Comparison of ENCODE assay signal across 8 cellular contexts in genomic region chr3:150602426-150603089, GRCh38. TPM values are rescaled to one million over a fixed set of nuclear protein-coding genes. Genes with fewer than 3 reads are reported as not detected.
DNase-seq lines count a peak whose midpoint lies in the region; ATAC-seq and TF ChIP-seq lines count a peak whose summit lies in the region.

No MANE protein-coding gene starts in this region.

- H3K4me3 Mint-ChIP-seq in Calu3 (ENCODE audit: low read depth, unreplicated experiment) = peak overlapping the region; percentile 97
- peak overlapping the region; percentile 97 for H3K4me3 Mint-ChIP-seq in natural killer cell treated with Interleukin-12 subunit alpha and Interleukin-12 subunit beta and Interleukin-15 and Interleukin-18, amount 100 ng/mL, for 72 hours

- H3K27me3 ChIP-seq in duodenal mucosa (ENCODE audit: control insufficient read depth in 1 of 2, insufficient read depth in 2 of 2, low read length in 2 of 2) = no peaks in the 10 kb centered on the region

- H3K36me3 ChIP-seq in duodenal mucosa (ENCODE audit: control insufficient read depth in 1 of 2, insufficient read depth in 2 of 2, low read length in 2 of 2) = no peaks in the 10 kb centered on the region

- no peaks in the 10 kb centered on the region for H3K9me3 Mint-ChIP-seq in Calu3 (ENCODE audit: low read depth, unreplicated experiment)
- no peaks in the 10 kb centered on the region for H3K9me3 Mint-ChIP-seq in natural killer cell treated with Interleukin-12 subunit alpha and Interleukin-12 subunit beta and Interleukin-15 and Interleukin-18, amount 100 ng/mL, for 72 hours

- peaks cover 65% of the 10 kb centered on the region for H3K4me1 Mint-ChIP-seq in Calu3 (ENCODE audit: low read depth, unreplicated experiment)
- H3K4me1 Mint-ChIP-seq in natural killer cell treated with Interleukin-12 subunit alpha and Interleukin-12 subunit beta and Interleukin-15 and Interleukin-18, amount 100 ng/mL, for 72 hours (ENCODE audit: low read depth in 2 of 2) = peaks cover 35 to 59% of the 10 kb centered on the region in 2 donors

- H3K4me1 ChIP-seq in duodenal mucosa (ENCODE audit: control insufficient read depth in 1 of 2, insufficient read depth in 2 of 2, low read length in 2 of 2) = peaks cover 23 to 26% of the 10 kb centered on the region in 2 donors

- TSS peak; percentile 91 for BruUV-seq in Calu3 (replicated peaks; lab: Mats Ljungman, UMichigan)

- H3K9ac ChIP-seq in duodenal mucosa (ENCODE audit: low read depth in 1 of 2, low read length in 2 of 2) = peak overlapping the region; percentile 98 to 99

- H3K36me3 Mint-ChIP-seq in Calu3 (ENCODE audit: insufficient read depth, unreplicated experiment) = peaks cover 69% of the 10 kb centered on the region
- H3K36me3 Mint-ChIP-seq in natural killer cell treated with Interleukin-12 subunit alpha and Interleukin-12 subunit beta and Interleukin-15 and Interleukin-18, amount 100 ng/mL, for 72 hours = peaks cover 13% of the 10 kb centered on the region

- CTCF ChIA-PET in Calu3 (lab: Charles Lee) = interaction anchor here (0.5 to 1.0 kb wide), 4 partner anchors 18 to 157 kb away, joined by 3 to 4 read pairs (median 4); no protein-coding TSS in a partner anchor

- H3K27ac Mint-ChIP-seq in Calu3 (ENCODE audit: unreplicated experiment) = peak overlapping the region; percentile 98
- peak overlapping the region; percentile 98 to 99 for H3K27ac Mint-ChIP-seq in natural killer cell treated with Interleukin-12 subunit alpha and Interleukin-12 subunit beta and Interleukin-15 and Interleukin-18, amount 100 ng/mL, for 72 hours

- ATAC-seq in GM21576 (IDR thresholded peaks at IDR 0.05; ENCODE audit: unreplicated experiment) = peak; percentile 2
- ATAC-seq in natural killer cell treated with Interleukin-12 subunit alpha and Interleukin-12 subunit beta and Interleukin-15 and Interleukin-18, amount 100 ng/mL, for 72 hours = no peak

- no peaks in the 10 kb centered on the region for H3K9me3 ChIP-seq in duodenal mucosa (ENCODE audit: control insufficient read depth in 1 of 2, low read length in 2 of 2)

- peak overlapping the region; percentile 96 for H3K4me3 ChIP-seq in LNCaP clone FGC (ENCODE audit: low read depth, low read length)
- peak overlapping the region; percentile 98 to 100 for H3K4me3 ChIP-seq in duodenal mucosa (ENCODE audit: low read depth in 1 of 2, low read length in 2 of 2)

- peak overlapping the region; percentile 99 for H3K27ac ChIP-seq in duodenal mucosa (ENCODE audit: low read depth, low read length)

- TF ChIP-seq CTCF in Calu3 (IDR thresholded peaks at IDR 0.05; ENCODE audit: unreplicated experiment) (no peak), LNCaP clone FGC (IDR thresholded peaks at IDR 0.05; ENCODE audit: control insufficient read depth, extremely low read depth, insufficient read depth) (no peak)

- no peaks in the 10 kb centered on the region for H3K27me3 Mint-ChIP-seq in Calu3 (ENCODE audit: unreplicated experiment)
- no peaks in the 10 kb centered on the region for H3K27me3 Mint-ChIP-seq in natural killer cell treated with Interleukin-12 subunit alpha and Interleukin-12 subunit beta and Interleukin-15 and Interleukin-18, amount 100 ng/mL, for 72 hours

- intact Hi-C loops in Calu3 (cut with micrococcal nuclease; ENCODE audit: unreplicated experiment) = loop anchor here (5.0 to 10.0 kb wide), 3 partner anchors 100 to 262 kb away; partner anchors contain the start of genes ERICH6 and SIAH2

- DNase-seq in Calu3 (no peak), LNCaP clone FGC (ENCODE audit: low read depth) (no peak), NCI-H748 (lab: John Stamatoyannopoulos, UW; ENCODE audit: unreplicated experiment) (no peak), NCI-H2171 (lab: John Stamatoyannopoulos, UW) (no peak), HPDE6-E6E7 (ENCODE audit: extremely low spot score) (no peak)
- DNase-seq in natural killer cell treated with Interleukin-12 subunit alpha and Interleukin-12 subunit beta and Interleukin-15 and Interleukin-18, amount 100 ng/mL, for 72 hours (ENCODE audit: low spot score) = no peak

RNA-seq across cellular contexts. Expression of gene SELENOT, which starts 0.6 kb away (rescaled TPM):
- 200 and 210 TPM in 2 replicates for total RNA-seq in Calu3 (2022)
- total RNA-seq in natural killer cell treated with Interleukin-12 subunit alpha and Interleukin-12 subunit beta and Interleukin-15 and Interleukin-18, amount 100 ng/mL, for 72 hours = 100 to 1,000 TPM in 1 of 2 donors, 10 to 100 TPM in 1; 72.4 to 147 TPM

RNA-seq across cellular contexts. Expression of gene EIF2A, which starts 56.0 kb away (rescaled TPM):
- total RNA-seq in Calu3 (2022) = 142 and 167 TPM in 2 replicates
- total RNA-seq in natural killer cell treated with Interleukin-12 subunit alpha and Interleukin-12 subunit beta and Interleukin-15 and Interleukin-18, amount 100 ng/mL, for 72 hours = 100 to 1,000 TPM in 1 of 2 donors, 10 to 100 TPM in 1; 98.0 to 114 TPM

RNA-seq across cellular contexts. Expression of gene SERP1, which starts 56.3 kb away (rescaled TPM):
- total RNA-seq in Calu3 (2022) = 147 and 152 TPM in 2 replicates
- total RNA-seq in natural killer cell treated with Interleukin-12 subunit alpha and Interleukin-12 subunit beta and Interleukin-15 and Interleukin-18, amount 100 ng/mL, for 72 hours = 100 to 1,000 TPM; 104 to 148 TPM
